9 cellular contexts compared by ENCODE assay signal in the genomic region with DNA sequence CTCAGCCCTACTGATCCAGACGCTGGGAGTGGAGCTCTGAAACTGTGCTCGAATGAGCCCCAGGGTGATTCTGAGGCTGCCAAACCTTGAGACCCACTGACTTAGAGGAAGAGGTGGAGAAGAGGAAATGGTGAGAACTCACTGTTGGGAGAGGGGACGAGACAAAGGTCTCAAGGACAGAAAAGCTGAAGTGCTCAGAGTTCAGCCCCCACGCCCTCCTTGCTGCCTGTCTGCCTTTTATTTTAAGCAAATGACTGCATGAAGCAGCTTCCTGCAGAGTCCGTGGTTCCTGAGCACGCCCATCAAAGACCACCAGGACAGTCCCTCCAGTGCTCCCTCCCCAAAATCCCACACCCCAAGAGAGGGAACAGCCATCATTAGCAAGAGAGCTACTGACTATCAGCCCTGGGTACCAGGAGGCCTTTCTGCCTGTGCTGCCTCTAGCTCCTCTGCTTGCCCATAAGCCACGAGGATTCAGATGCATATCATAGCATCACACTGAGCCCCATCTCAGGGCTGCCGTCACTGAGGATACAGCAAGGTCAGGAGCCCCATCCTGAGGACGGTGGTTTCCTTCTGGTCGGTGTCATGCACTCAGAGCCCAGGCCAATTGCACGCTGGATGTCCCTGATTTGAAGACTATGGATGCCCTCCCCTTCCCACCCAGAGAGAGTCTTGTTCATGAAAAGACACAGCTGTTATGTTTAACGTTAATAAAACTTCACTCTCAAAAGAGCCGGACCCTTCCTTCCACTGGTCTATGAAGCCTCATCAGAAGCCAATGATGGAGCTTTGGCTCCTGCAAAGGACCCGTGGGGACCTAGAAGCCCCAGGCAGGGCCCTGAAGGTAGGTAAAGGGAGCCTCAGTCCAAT. TPM values are rescaled to one million over a fixed set of nuclear protein-coding genes. Genes with fewer than 3 reads are reported as not detected.
DNase-seq lines count a peak whose midpoint lies in the region; ATAC-seq, FAIRE-seq and TF ChIP-seq lines count a peak whose summit lies in the region.
"Had no signal": no experiment of that assay in that cellular context is flagged by ENCODE, and none has a peak within 500 bp of the region (broad histone marks: within the 10 kb centered on the region; RNA-seq: fewer than 3 reads in every experiment).

No MANE protein-coding gene starts in this region.

- peak overlapping the region; percentile 60 for H2AK9ac ChIP-seq in IMR-90 (replicated peaks; ENCODE audit: low read depth, low read length, poor library complexity)

- H3K4me2 ChIP-seq in IMR-90 (ENCODE audit: low read depth, low read length), result peak overlapping the region; percentile 7; the same call in 1 of the 2 replicates

- CTCF ChIA-PET in IMR-90 (lab: Yijun Ruan, JAX), result no interaction called here

- H3K27ac ChIP-seq in IMR-90 (ENCODE audit: insufficient read depth, low read length) (peak overlapping the region; percentile 18; the same call in 1 of the 2 replicates), esophagus squamous epithelium (peak overlapping the region; percentile 10 to 88 (median 50)), small intestine (ENCODE audit: low read depth in 1 of 2, low read length in 1 of 2) (peak overlapping the region; percentile 34 to 49)

- H3K18ac ChIP-seq in IMR-90 (ENCODE audit: low read depth, low read length), result no peak overlapping the region; the same call in 1 of the 2 replicates

- peak overlapping the region; percentile 78 for H2AK5ac ChIP-seq in IMR-90 (ENCODE audit: low read depth, low read length)

- TF ChIP-seq RAD21 in IMR-90 (IDR thresholded peaks at IDR 0.05; ENCODE audit: low read length), result no peak

- no peak for FAIRE-seq in small intestine (lab: Jason Lieb, UNC)

- dilution Hi-C loops in IMR-90 (cut with HindIII; ENCODE audit: low sequenced_read_pairs, unreplicated experiment), result no loop called here

- H3K9me3 ChIP-seq in IMR-90 (ENCODE audit: control insufficient read depth, insufficient read depth, low read length), result no peaks in the 10 kb centered on the region
- H3K9me3 ChIP-seq in esophagus squamous epithelium, result no peaks in the 10 kb centered on the region
- no peaks in the 10 kb centered on the region for H3K9me3 ChIP-seq in small intestine (ENCODE audit: control insufficient read depth, low read depth)
- H3K9me3 ChIP-seq: body of pancreas had no signal

- peak overlapping the region; percentile 47; the same call in 1 of the 3 replicates for H2BK15ac ChIP-seq in IMR-90 (ENCODE audit: low read depth, low read length)

- TF ChIP-seq CTCF in IMR-90 (conservative IDR thresholded peaks at IDR 0.05; ENCODE audit: low read depth, low read length) (no peak), esophagus squamous epithelium (IDR thresholded peaks at IDR 0.05) (no peak)

- peaks cover 94% of the 10 kb centered on the region for H4K20me1 ChIP-seq in IMR-90 (ENCODE audit: insufficient read depth, low read length)

- H3K56ac ChIP-seq in IMR-90 (ENCODE audit: extremely low read depth, insufficient read depth, low read length), result no peak overlapping the region

- H3K36me3 ChIP-seq in IMR-90 (ENCODE audit: control insufficient read depth, insufficient read depth, low read length) (peaks cover 20% of the 10 kb centered on the region), esophagus squamous epithelium (no peaks in the 10 kb centered on the region), small intestine (ENCODE audit: control insufficient read depth in 2 of 2, insufficient read depth in 2 of 2, low read length in 2 of 2) (no peaks in the 10 kb centered on the region)

- H3K4ac ChIP-seq in IMR-90 (ENCODE audit: low read depth, low read length), result peak overlapping the region; percentile 71

- no peak overlapping the region for H2BK5ac ChIP-seq in IMR-90 (ENCODE audit: low read depth, low read length, poor library complexity, severe bottlenecking)

- no TSS peak for BruUV-seq in IMR-90 (replicated peaks; lab: Mats Ljungman, UMichigan)

- TF ChIP-seq POLR2A in IMR-90 (IDR thresholded peaks at IDR 0.05; ENCODE audit: low read depth, low read length) (no peak), esophagus squamous epithelium (IDR thresholded peaks at IDR 0.05) (peak in 1 of 4 donors; percentile 19)

- no peaks in the 10 kb centered on the region for H3K27me3 ChIP-seq in IMR-90 (ENCODE audit: control insufficient read depth, insufficient read depth, low read length)
- no peaks in the 10 kb centered on the region for H3K27me3 ChIP-seq in esophagus squamous epithelium
- no peaks in the 10 kb centered on the region for H3K27me3 ChIP-seq in small intestine (ENCODE audit: control insufficient read depth in 2 of 2, insufficient read depth in 2 of 2, low read length in 2 of 2)
- H3K27me3 ChIP-seq: body of pancreas had no signal

- H3K4me1 ChIP-seq in IMR-90 (ENCODE audit: control insufficient read depth, insufficient read depth, low read length), result peaks cover 48% of the 10 kb centered on the region
- H3K4me1 ChIP-seq in esophagus squamous epithelium, result peaks cover 8 to 62% (median 39%) of the 10 kb centered on the region in 3 donors
- H3K4me1 ChIP-seq in small intestine (ENCODE audit: control insufficient read depth in 2 of 2, insufficient read depth in 1 of 2, low read depth in 1 of 2, low read length in 1 of 2), result peaks cover 4% of the 10 kb centered on the region in 2 donors

- in situ Hi-C loops in IMR-90 (cut with MboI; ENCODE audit: low sequenced_read_pairs), result no loop called here

- peak; percentile 8; the same call in 1 of the 2 replicates for ATAC-seq in IMR-90 (ENCODE audit: low read depth)
- no peak for ATAC-seq in GM19395 (IDR thresholded peaks at IDR 0.05; ENCODE audit: unreplicated experiment)
- ATAC-seq in HG02981 (IDR thresholded peaks at IDR 0.05; ENCODE audit: unreplicated experiment), result no peak
- ATAC-seq in HG03442 (IDR thresholded peaks at IDR 0.05; ENCODE audit: unreplicated experiment), result no peak
- ATAC-seq: body of pancreas had no signal

- H3K9ac ChIP-seq in IMR-90 (ENCODE audit: low read depth, low read length), result no peak overlapping the region

- no peak overlapping the region for H2BK20ac ChIP-seq in IMR-90 (ENCODE audit: low read depth, low read length)

- peaks cover 22 to 83% of the 10 kb centered on the region in 2 experiments for H3K79me1 ChIP-seq in IMR-90 (ENCODE audit: low read depth in 1 of 2, low read length in 2 of 2)

- WGBS in IMR-90 (ENCODE audit: extremely low coverage in 2 of 2, insufficient read length in 1 of 2), 2 experiments, result 45% methylated on average over 4 of the region's 14 CpGs; no CpG with 5 or more reads in 1 of the 2 experiments
- 60 to 70% methylated on average over 11 to 13 of the region's 14 CpGs for WGBS in esophagus squamous epithelium, 2 donors
- WGBS in small intestine, 3 donors, result 36 to 42% (median 37%) methylated on average over 14 of the region's 14 CpGs

- intact Hi-C loops in IMR-90 (cut with micrococcal nuclease), result loop anchor here (5.0 kb wide), 1 partner anchor 65 kb away; no protein-coding TSS in a partner anchor
- intact Hi-C loops in esophagus squamous epithelium (cut with DNase I), result no loop called here

- peak overlapping the region; percentile 4; a peak in 1 of 4 replicates for H4K8ac ChIP-seq in IMR-90 (ENCODE audit: low read depth in 2 of 2, low read length in 2 of 2)

- H2BK120ac ChIP-seq in IMR-90 (ENCODE audit: low read depth, low read length), result peak overlapping the region; percentile 4; the same call in 1 of the 2 replicates

- DNase-seq in IMR-90, result no peak
- DNase-seq in T-helper 9 cell, result peak; percentile 31
- no peak for DNase-seq in esophagus squamous epithelium (lab: John Stamatoyannopoulos, UW)
- DNase-seq in small intestine, result peak; percentile 57
- DNase-seq in DMS114 treated with DMSO at 0.1 percent for 48 hours (lab: John Stamatoyannopoulos, UW; ENCODE audit: unreplicated experiment), result no peak

- H3K14ac ChIP-seq in IMR-90 (replicated peaks; ENCODE audit: low read depth, low read length), result peak overlapping the region; percentile 38

- peak overlapping the region; percentile 45 for H2AFZ ChIP-seq in IMR-90 (replicated peaks; ENCODE audit: low read length, poor library complexity)

- H3K4me3 ChIP-seq in IMR-90 (ENCODE audit: insufficient read depth, low read depth, low read length), result no peak overlapping the region
- H3K4me3 ChIP-seq in esophagus squamous epithelium, result no peak overlapping the region
- no peak overlapping the region for H3K4me3 ChIP-seq in small intestine (ENCODE audit: low read depth in 1 of 2, low read length in 2 of 2)
- H3K4me3 ChIP-seq: body of pancreas had no signal

- peaks cover 52% of the 10 kb centered on the region for H3K9me1 ChIP-seq in IMR-90 (ENCODE audit: insufficient read depth, low read length)

- POLR2A ChIA-PET in IMR-90 (lab: Charles Lee; ENCODE audit: unreplicated experiment), result no interaction called here

- H3K23ac ChIP-seq in IMR-90 (ENCODE audit: low read depth, low read length), result peak overlapping the region; percentile 79

- peak overlapping the region; percentile 65 for H4K91ac ChIP-seq in IMR-90 (ENCODE audit: insufficient read depth, low read depth, low read length)

- H4K5ac ChIP-seq in IMR-90 (ENCODE audit: low read depth, low read length), result peak overlapping the region; percentile 6; the same call in 1 of the 2 replicates

TF ChIP-seq in IMR-90, 13 proteins besides CTCF, POLR2A, EP300 and RAD21:
- TF ChIP-seq BHLHE40 (IDR thresholded peaks at IDR 0.05; ENCODE audit: low read depth, low read length), result no peak
TF ChIP-seq in IMR-90: peak in this region for 0.

RNA-seq across cellular contexts. Expression of a gene that starts 20.1 kb away (rescaled TPM):
- total RNA-seq in IMR-90 (2012; rRNA removed), result 144 and 166 TPM in 2 replicates
- 258 and 270 TPM in 2 replicates for polyA plus RNA-seq in IMR-90 (2012; rRNA removed)
- polyA plus RNA-seq in IMR-90 (2012; cell fraction: cytosol; rRNA removed), result 343 and 372 TPM in 2 replicates
- 158 and 196 TPM in 2 replicates for polyA plus RNA-seq in IMR-90 (2012; cell fraction: nucleus; rRNA removed; ENCODE audit: low replicate concordance)
- 10 to 100 TPM in 3 of 4 donors, 1 to 10 TPM in 1; 7.9 to 34.2 (median 23.4) TPM for total RNA-seq in esophagus squamous epithelium
- 100 to 1,000 TPM in 2 of 3 donors, 10 to 100 TPM in 1; 87.2 to 166 (median 101) TPM for polyA plus RNA-seq in small intestine

RNA-seq across cellular contexts. Expression of a gene that starts 50.6 kb away (rescaled TPM):
- total RNA-seq in IMR-90 (2012; rRNA removed), result 45.9 and 50.3 TPM in 2 replicates
- polyA plus RNA-seq in IMR-90 (2012; rRNA removed), result 46.3 and 48.9 TPM in 2 replicates
- 23.9 and 49.3 TPM in 2 replicates for polyA plus RNA-seq in IMR-90 (2012; cell fraction: cytosol; rRNA removed)
- polyA plus RNA-seq in IMR-90 (2012; cell fraction: nucleus; rRNA removed; ENCODE audit: low replicate concordance), result 99.5 and 176 TPM in 2 replicates
- 10 to 100 TPM; 28.7 to 58.6 (median 40.1) TPM for total RNA-seq in esophagus squamous epithelium
- polyA plus RNA-seq in small intestine, result 10 to 100 TPM; 12.7 to 21.7 (median 16.8) TPM

Comparison
In these comparisons a context has a peak if more than half of its experiments do, and no peak if none do; other contexts are left out.
1. DNase-seq: peak in T-helper 9 cell (single experiment) and small intestine (single experiment); none in IMR-90 (single experiment), esophagus squamous epithelium (single experiment) and DMS114 treated with DMSO at 0.1 percent for 48 hours (single experiment).
2. Peak in every context shown above with its lines, with median percentiles within 50 percentile points of each other: H3K27ac ChIP-seq.